12 cellular contexts compared by ENCODE assay signal in genomic region chr5:180142824-180143610, GRCh38.
"Had no signal": no experiment of that assay in that cellular context is flagged by ENCODE, and none has a peak within 500 bp of the region (broad histone marks: within the 10 kb centered on the region; RNA-seq: fewer than 3 reads in every experiment).

No MANE protein-coding gene starts in this region.

- DNase-seq: activated CD4-positive, alpha-beta T cell treated with anti-CD3 and anti-CD28 coated beads, Interleukin-2, amount 50 U/mL, for 4 hours; activated gamma-delta T cell treated with Interleukin-2 at 50 U/mL for 16 hours; activated T-cell treated with anti-CD3 and anti-CD28 coated beads, Interleukin-2, amount 50 U/mL, for 4 hours; effector memory CD4-positive, alpha-beta T cell; mucosa of descending colon; naive thymus-derived CD8-positive, alpha-beta T cell; stimulated activated CD4-positive, alpha-beta T cell treated with anti-CD3 and anti-CD28 coated beads, Interleukin-4, amount 100 ng/mL, for 1 hour had no signal

- H3K27ac Mint-ChIP-seq: naive thymus-derived CD8-positive, alpha-beta T cell; stimulated activated naive CD8-positive, alpha-beta T cell treated with anti-CD3 and anti-CD28 coated beads, Interleukin-15, Interleukin-2, amounts not matched to agents 100 ng/mL and 50 ng/mL, for 24 hours had no signal

- H3K27ac ChIP-seq: ascending aorta, coronary artery, epithelial cell of prostate had no signal

- ATAC-seq: activated T-cell treated with anti-CD3 and anti-CD28 coated beads, Interleukin-2, amount 50 U/mL, for 4 hours; left lobe of liver; mucosa of descending colon; naive thymus-derived CD8-positive, alpha-beta T cell had no signal

- H3K4me3 ChIP-seq: ascending aorta, coronary artery, mucosa of descending colon had no signal

- H3K4me1 ChIP-seq: ascending aorta had no signal

- H3K27me3 ChIP-seq: ascending aorta had no signal

- H3K36me3 ChIP-seq: ascending aorta had no signal

- H3K4me3 Mint-ChIP-seq: activated T-cell treated with anti-CD3 and anti-CD28 coated beads, Interleukin-2, amount 50 U/mL, for 4 hours; naive thymus-derived CD8-positive, alpha-beta T cell; stimulated activated naive CD8-positive, alpha-beta T cell treated with anti-CD3 and anti-CD28 coated beads, Interleukin-15, Interleukin-2, amounts not matched to agents 100 ng/mL and 50 ng/mL, for 24 hours had no signal
